12 cellular contexts compared by ENCODE assay signal in the genomic region with DNA sequence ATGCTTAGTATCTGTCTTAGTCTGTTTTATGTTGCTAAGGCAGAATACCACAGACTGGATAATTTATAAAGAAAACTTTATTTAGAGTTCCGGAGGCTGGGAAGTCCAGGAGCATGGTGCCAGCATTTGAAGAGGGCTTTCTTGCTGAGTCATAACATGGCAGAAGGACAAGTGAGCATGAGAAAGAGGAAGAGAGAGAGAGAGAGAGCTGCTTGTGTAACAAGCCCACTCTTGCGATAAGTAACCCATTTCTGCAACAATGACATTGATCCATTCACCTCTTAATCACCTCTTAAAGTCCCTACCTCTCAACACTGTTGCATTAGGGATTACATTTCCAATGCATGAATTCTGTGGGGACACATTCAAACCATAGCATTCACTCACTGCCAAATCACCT. TPM values are rescaled to one million over a fixed set of nuclear protein-coding genes. Genes with fewer than 3 reads are reported as not detected.
A peak's percentile ranks its signal among the peaks of the same experiment; 100 is the strongest.
DNase-seq lines count a peak whose midpoint lies in the region; ATAC-seq and TF ChIP-seq lines count a peak whose summit lies in the region.
"Had no signal": no experiment of that assay in that cellular context is flagged by ENCODE, and none has a peak within 500 bp of the region (broad histone marks: within the 10 kb centered on the region; RNA-seq: fewer than 3 reads in every experiment).

No MANE protein-coding gene starts in this region.

- no peaks in the 10 kb centered on the region for H3K4me1 Mint-ChIP-seq in immature natural killer cell
- H3K4me1 Mint-ChIP-seq in activated naive CD8-positive, alpha-beta T cell treated with anti-CD3 and anti-CD28 coated beads, Interleukin-2, amount 50 U/mL, for 24 hours = no peaks in the 10 kb centered on the region
- H3K4me1 Mint-ChIP-seq: activated CD4-positive, alpha-beta T cell treated with anti-CD3 and anti-CD28 coated beads, Interleukin-2, amount 10 ng/mL, durations not matched to agents 7 days and 5 days; nephron had no signal

- ATAC-seq in GM18511 (IDR thresholded peaks at IDR 0.05; ENCODE audit: unreplicated experiment) = peak; percentile 57
- peak; percentile 56 for ATAC-seq in HG02885 (IDR thresholded peaks at IDR 0.05; ENCODE audit: poor library complexity, unreplicated experiment)
- ATAC-seq in left lung = peak; percentile 17
- no peak for ATAC-seq in activated naive CD8-positive, alpha-beta T cell treated with anti-CD3 and anti-CD28 coated beads, Interleukin-2, amount 50 U/mL, for 24 hours
- ATAC-seq: stimulated activated naive CD8-positive, alpha-beta T cell treated with anti-CD3 and anti-CD28 coated beads, Interleukin-15, Interleukin-2, amounts not matched to agents 100 U/mL and 50 U/mL, for 24 hours had no signal

- H3K4me3 ChIP-seq in left lung = no peak overlapping the region

- H3K9me3 Mint-ChIP-seq in immature natural killer cell = no peaks in the 10 kb centered on the region
- H3K9me3 Mint-ChIP-seq in activated naive CD8-positive, alpha-beta T cell treated with anti-CD3 and anti-CD28 coated beads, Interleukin-2, amount 50 U/mL, for 24 hours = no peaks in the 10 kb centered on the region
- H3K9me3 Mint-ChIP-seq: activated CD4-positive, alpha-beta T cell treated with anti-CD3 and anti-CD28 coated beads, Interleukin-2, amount 10 ng/mL, durations not matched to agents 7 days and 5 days; nephron had no signal

- TF ChIP-seq CTCF in left lung (IDR thresholded peaks at IDR 0.05) = no peak

- no peaks in the 10 kb centered on the region for H3K36me3 ChIP-seq in left lung

- H3K9me3 ChIP-seq in left lung = no peaks in the 10 kb centered on the region

- H3K36me3 Mint-ChIP-seq in immature natural killer cell = no peaks in the 10 kb centered on the region
- no peaks in the 10 kb centered on the region for H3K36me3 Mint-ChIP-seq in activated naive CD8-positive, alpha-beta T cell treated with anti-CD3 and anti-CD28 coated beads, Interleukin-2, amount 50 U/mL, for 24 hours (ENCODE audit: low read depth)

- H3K4me3 Mint-ChIP-seq in immature natural killer cell = no peak overlapping the region
- H3K4me3 Mint-ChIP-seq in activated naive CD8-positive, alpha-beta T cell treated with anti-CD3 and anti-CD28 coated beads, Interleukin-2, amount 50 U/mL, for 24 hours = no peak overlapping the region
- H3K4me3 Mint-ChIP-seq: activated CD4-positive, alpha-beta T cell treated with anti-CD3 and anti-CD28 coated beads, Interleukin-2, amount 10 ng/mL, durations not matched to agents 7 days and 5 days; nephron had no signal

- H3K4me1 ChIP-seq in left lung = peaks cover 0 to 10% of the 10 kb centered on the region in 2 donors

- DNase-seq in RPMI7951 (ENCODE audit: low read depth) (peak; percentile 52), left lung (no peak), immature natural killer cell (no peak), NCI-H82 treated with DMSO at 0.1 percent for 48 hours (lab: John Stamatoyannopoulos, UW; ENCODE audit: unreplicated experiment) (no peak)
- DNase-seq in stimulated activated CD8-positive, alpha-beta memory T cell treated with anti-CD3 and anti-CD28 coated beads, Interleukin-4, amount 100 ng/mL, for 48 hours = no peak
- DNase-seq in activated naive CD8-positive, alpha-beta T cell treated with anti-CD3 and anti-CD28 coated beads, Interleukin-2, amount 50 U/mL, for 24 hours = no peak
- DNase-seq: activated CD4-positive, alpha-beta T cell treated with anti-CD3 and anti-CD28 coated beads, Interleukin-2, amount 10 ng/mL, durations not matched to agents 7 days and 5 days; NCI-H1048; stimulated activated naive CD8-positive, alpha-beta T cell treated with anti-CD3 and anti-CD28 coated beads, Interleukin-15, Interleukin-2, amounts not matched to agents 100 U/mL and 50 U/mL, for 24 hours had no signal

- H3K27me3 ChIP-seq in left lung = no peaks in the 10 kb centered on the region

- peaks cover 0 to 3% (median 1%) of the 10 kb centered on the region in 3 donors for H3K27me3 Mint-ChIP-seq in immature natural killer cell (ENCODE audit: low read depth in 3 of 3)
- H3K27me3 Mint-ChIP-seq in activated naive CD8-positive, alpha-beta T cell treated with anti-CD3 and anti-CD28 coated beads, Interleukin-2, amount 50 U/mL, for 24 hours = no peaks in the 10 kb centered on the region
- H3K27me3 Mint-ChIP-seq: activated CD4-positive, alpha-beta T cell treated with anti-CD3 and anti-CD28 coated beads, Interleukin-2, amount 10 ng/mL, durations not matched to agents 7 days and 5 days had no signal

- no peak overlapping the region for H3K27ac ChIP-seq in left lung

- H3K27ac Mint-ChIP-seq in immature natural killer cell = no peak overlapping the region
- H3K27ac Mint-ChIP-seq in activated naive CD8-positive, alpha-beta T cell treated with anti-CD3 and anti-CD28 coated beads, Interleukin-2, amount 50 U/mL, for 24 hours = no peak overlapping the region
- H3K27ac Mint-ChIP-seq: activated CD4-positive, alpha-beta T cell treated with anti-CD3 and anti-CD28 coated beads, Interleukin-2, amount 10 ng/mL, durations not matched to agents 7 days and 5 days; nephron had no signal

- intact Hi-C loops in left lung (cut with DNase I) = no loop called here

RNA-seq across cellular contexts. Expression of a gene that starts 11.7 kb away (rescaled TPM):
- not detected in 2 replicates for total RNA-seq in RPMI7951 (2014; rRNA removed; shearing (Covaris generic))
- not detected for total RNA-seq in left lung
- not detected for polyA plus RNA-seq in immature natural killer cell

RNA-seq across cellular contexts. Expression of a gene that starts 42.1 kb away (rescaled TPM):
- total RNA-seq in RPMI7951 (2014; rRNA removed; shearing (Covaris generic)) = not detected in 2 replicates
- total RNA-seq in left lung = under 1 TPM in 1 of 2 donors, not detected in 1; 0.58 TPM
- not detected for polyA plus RNA-seq in immature natural killer cell
- total RNA-seq: activated CD4-positive, alpha-beta T cell treated with anti-CD3 and anti-CD28 coated beads, Interleukin-2, amount 10 ng/mL, durations not matched to agents 7 days and 5 days had no signal
